In genomic region chr2:174222154-174222553, GRCh38 we compare ENCODE assay signal across 38 cellular contexts.
"Had no signal": no experiment of that assay in that cellular context is flagged by ENCODE, and none has a peak within 500 bp of the region (broad histone marks: within the 10 kb centered on the region; RNA-seq: fewer than 3 reads in every experiment).

No MANE protein-coding gene starts in this region.

- H3K4me1 Mint-ChIP-seq: activated CD4-positive, alpha-beta T cell treated with anti-CD3 and anti-CD28 coated beads for 36 hours; activated CD4-positive, alpha-beta T cell treated with anti-CD3 and anti-CD28 coated beads, Interleukin-2, amount 10 ng/mL, durations not matched to agents 24 days and 14 days; activated CD8-positive, alpha-beta memory T cell treated with anti-CD3 and anti-CD28 coated beads, Interleukin-2, amount 10 ng/mL, durations not matched to agents 7 days and 5 days; activated naive CD4-positive, alpha-beta T cell treated with anti-CD3 and anti-CD28 coated beads, Interleukin-2, amount 50 U/mL, for 24 hours; activated naive CD8-positive, alpha-beta T cell treated with anti-CD3 and anti-CD28 coated beads, Interleukin-2, amount 50 U/mL, for 24 hours had no signal

- H2AFZ ChIP-seq: hepatocyte had no signal

- H3K4me1 ChIP-seq: adrenal gland, body of pancreas, foreskin keratinocyte, gastrocnemius medialis, heart right ventricle had no signal

- H3K27me3 ChIP-seq: adrenal gland, body of pancreas, cardiac muscle cell, dorsolateral prefrontal cortex, esophagus muscularis mucosa, foreskin keratinocyte, gastrocnemius medialis, heart right ventricle, hepatocyte had no signal

- H3K27ac ChIP-seq: adrenal gland, body of pancreas, cardiac muscle cell, coronary artery, dorsolateral prefrontal cortex, esophagus muscularis mucosa, foreskin keratinocyte, gastrocnemius medialis, heart right ventricle, hepatocyte, WERI-Rb-1 had no signal

- H3K9me3 ChIP-seq: adrenal gland, body of pancreas, esophagus muscularis mucosa, gastrocnemius medialis, heart right ventricle had no signal

- H3K27me3 Mint-ChIP-seq: activated CD4-positive, alpha-beta memory T cell treated with anti-CD3 and anti-CD28 coated beads for 36 hours; activated CD4-positive, alpha-beta T cell treated with anti-CD3 and anti-CD28 coated beads for 36 hours; activated CD4-positive, alpha-beta T cell treated with anti-CD3 and anti-CD28 coated beads, Interleukin-2, amount 10 ng/mL, durations not matched to agents 24 days and 14 days; activated CD8-positive, alpha-beta memory T cell treated with anti-CD3 and anti-CD28 coated beads, Interleukin-2, amount 10 ng/mL, durations not matched to agents 7 days and 5 days; activated naive CD4-positive, alpha-beta T cell treated with anti-CD3 and anti-CD28 coated beads, Interleukin-2, amount 50 U/mL, for 24 hours; activated naive CD8-positive, alpha-beta T cell treated with anti-CD3 and anti-CD28 coated beads for 36 hours; activated naive CD8-positive, alpha-beta T cell treated with anti-CD3 and anti-CD28 coated beads, Interleukin-2, amount 50 U/mL, for 24 hours; dendritic cell treated with granulocyte-macrophage colony-stimulating factor and Interleukin-4, amounts not matched to agents 40 ng/mL and 50 ng/mL, for 4 days had no signal

- DNase-seq: activated CD4-positive, alpha-beta memory T cell treated with anti-CD3 and anti-CD28 coated beads for 36 hours; activated CD4-positive, alpha-beta T cell treated with anti-CD3 and anti-CD28 coated beads for 36 hours; activated CD4-positive, alpha-beta T cell treated with anti-CD3 and anti-CD28 coated beads, Interleukin-2, amount 10 ng/mL, durations not matched to agents 24 days and 14 days; activated CD4-positive, CD25-positive, alpha-beta regulatory T cell; activated CD4-positive, CD25-positive, alpha-beta regulatory T cell treated with anti-CD3 and anti-CD28 coated beads, Interleukin-2, amount 50 U/mL, for 72 hours; activated CD8-positive, alpha-beta memory T cell treated with anti-CD3 and anti-CD28 coated beads, Interleukin-2, amount 10 ng/mL, durations not matched to agents 7 days and 5 days; activated CD8-positive, alpha-beta memory T cell treated with anti-CD3 and anti-CD28 coated beads, Interleukin-2, amount 50 U/mL, for 4 hours; activated CD8-positive, alpha-beta T cell treated with anti-CD3 and anti-CD28 coated beads, Interleukin-2, amount 10 ng/mL, durations not matched to agents 7 days and 5 days; activated effector memory CD4-positive, alpha-beta T cell treated with anti-CD3 and anti-CD28 coated beads, Interleukin-2, amount 50 U/mL, for 16 hours; activated naive CD4-positive, alpha-beta T cell treated with anti-CD3 and anti-CD28 coated beads for 36 hours; activated naive CD8-positive, alpha-beta T cell treated with anti-CD3 and anti-CD28 coated beads for 36 hours; activated naive CD8-positive, alpha-beta T cell treated with anti-CD3 and anti-CD28 coated beads, Interleukin-2, amount 50 U/mL, for 24 hours; activated T-cell treated with anti-CD3 and anti-CD28 coated beads, Interleukin-2, amount 50 U/mL, for 1 hour; activated T-cell treated with anti-CD3 and anti-CD28 coated beads, Interleukin-2, amount 50 U/mL, for 48 hours; adrenal gland; amygdala; aorta; body of pancreas; central memory CD4-positive, alpha-beta T cell; dorsolateral prefrontal cortex; effector memory CD4-positive, alpha-beta T cell; endodermal cell; erythroblast; foreskin keratinocyte; gastrocnemius medialis; heart right ventricle; T1000; WERI-Rb-1 had no signal

- H3K4me2 ChIP-seq: hepatocyte had no signal

- H3K36me3 ChIP-seq: adrenal gland had no signal

- H3K4me3 Mint-ChIP-seq: activated CD4-positive, alpha-beta memory T cell treated with anti-CD3 and anti-CD28 coated beads for 36 hours; activated CD4-positive, alpha-beta T cell treated with anti-CD3 and anti-CD28 coated beads for 36 hours; activated CD4-positive, alpha-beta T cell treated with anti-CD3 and anti-CD28 coated beads, Interleukin-2, amount 10 ng/mL, durations not matched to agents 24 days and 14 days; activated CD8-positive, alpha-beta memory T cell treated with anti-CD3 and anti-CD28 coated beads, Interleukin-2, amount 10 ng/mL, durations not matched to agents 7 days and 5 days; activated CD8-positive, alpha-beta T cell treated with anti-CD3 and anti-CD28 coated beads, Interleukin-2, amount 10 ng/mL, durations not matched to agents 7 days and 5 days; activated naive CD4-positive, alpha-beta T cell treated with anti-CD3 and anti-CD28 coated beads for 36 hours; activated naive CD4-positive, alpha-beta T cell treated with anti-CD3 and anti-CD28 coated beads, Interleukin-2, amount 50 U/mL, for 24 hours; activated naive CD8-positive, alpha-beta T cell treated with anti-CD3 and anti-CD28 coated beads for 36 hours; activated naive CD8-positive, alpha-beta T cell treated with anti-CD3 and anti-CD28 coated beads, Interleukin-2, amount 50 U/mL, for 24 hours; activated T-helper 1 cell treated with anti-CD3 and anti-CD28 coated beads, Interleukin-12 subunit alpha, Interleukin-12 subunit beta, Interleukin-2, Interleukin-4 antibody, amounts not matched to agents 30 ng/mL and 10 ng/mL and 1 ng/mL, durations not matched to agents 14 hours and 24 hours and 36 hours; dendritic cell treated with granulocyte-macrophage colony-stimulating factor and Interleukin-4, amounts not matched to agents 40 ng/mL and 50 ng/mL, for 4 days; endodermal cell; T-helper 1 cell treated with Interleukin-12 subunit alpha and Interleukin-12 subunit beta and Interleukin-4 antibody, amounts not matched to agents 30 μg/mL and 1 μg/mL, for 36 hours; T-helper 2 cell treated with Interferon-gamma antibody and Interleukin-4, amounts not matched to agents 5 μg/mL and 100 μg/mL, for 36 hours had no signal

- H3K27ac Mint-ChIP-seq: activated CD4-positive, alpha-beta memory T cell treated with anti-CD3 and anti-CD28 coated beads for 36 hours; activated CD4-positive, alpha-beta T cell treated with anti-CD3 and anti-CD28 coated beads for 36 hours; activated CD4-positive, alpha-beta T cell treated with anti-CD3 and anti-CD28 coated beads, Interleukin-2, amount 10 ng/mL, durations not matched to agents 24 days and 14 days; activated CD8-positive, alpha-beta memory T cell treated with anti-CD3 and anti-CD28 coated beads, Interleukin-2, amount 10 ng/mL, durations not matched to agents 7 days and 5 days; activated CD8-positive, alpha-beta T cell treated with anti-CD3 and anti-CD28 coated beads, Interleukin-2, amount 10 ng/mL, durations not matched to agents 7 days and 5 days; activated naive CD4-positive, alpha-beta T cell treated with anti-CD3 and anti-CD28 coated beads for 36 hours; activated naive CD4-positive, alpha-beta T cell treated with anti-CD3 and anti-CD28 coated beads, Interleukin-2, amount 50 U/mL, for 24 hours; activated naive CD8-positive, alpha-beta T cell treated with anti-CD3 and anti-CD28 coated beads for 36 hours; activated naive CD8-positive, alpha-beta T cell treated with anti-CD3 and anti-CD28 coated beads, Interleukin-2, amount 50 U/mL, for 24 hours; activated T-helper 1 cell treated with anti-CD3 and anti-CD28 coated beads, Interleukin-12 subunit alpha, Interleukin-12 subunit beta, Interleukin-2, Interleukin-4 antibody, amounts not matched to agents 30 ng/mL and 10 ng/mL and 1 ng/mL, durations not matched to agents 14 hours and 24 hours and 36 hours; activated T-helper 2 cell treated with anti-CD3 and anti-CD28 coated beads, Interferon-gamma antibody, Interleukin-2, Interleukin-4, amounts not matched to agents 10 μg/mL and 5 μg/mL and 100 μg/mL, durations not matched to agents 14 hours and 24 hours and 36 hours; dendritic cell treated with granulocyte-macrophage colony-stimulating factor and Interleukin-4, amounts not matched to agents 40 ng/mL and 50 ng/mL, for 4 days; endodermal cell; T-helper 1 cell treated with Interleukin-12 subunit alpha and Interleukin-12 subunit beta and Interleukin-4 antibody, amounts not matched to agents 30 μg/mL and 1 μg/mL, for 36 hours; T-helper 2 cell treated with Interferon-gamma antibody and Interleukin-4, amounts not matched to agents 5 μg/mL and 100 μg/mL, for 36 hours had no signal

- H3K4me3 ChIP-seq: adrenal gland, body of pancreas, cardiac muscle cell, coronary artery, dorsolateral prefrontal cortex, esophagus muscularis mucosa, gastrocnemius medialis, heart right ventricle, hepatocyte had no signal

- ATAC-seq: activated CD4-positive, alpha-beta T cell treated with anti-CD3 and anti-CD28 coated beads for 36 hours; activated CD8-positive, alpha-beta memory T cell treated with anti-CD3 and anti-CD28 coated beads, Interleukin-2, amount 10 ng/mL, durations not matched to agents 7 days and 5 days; activated CD8-positive, alpha-beta T cell treated with anti-CD3 and anti-CD28 coated beads, Interleukin-2, amount 10 ng/mL, durations not matched to agents 7 days and 5 days; activated naive CD8-positive, alpha-beta T cell treated with anti-CD3 and anti-CD28 coated beads, Interleukin-2, amount 50 U/mL, for 24 hours; body of pancreas; foreskin keratinocyte; gastrocnemius medialis; heart right ventricle had no signal
